10 cellular contexts compared by ENCODE assay signal in genomic region chr2:50491541-50492114, GRCh38.
DNase-seq lines count a peak whose midpoint lies in the region; ATAC-seq and TF ChIP-seq lines count a peak whose summit lies in the region.
"Had no signal": no experiment of that assay in that cellular context is flagged by ENCODE, and none has a peak within 500 bp of the region (broad histone marks: within the 10 kb centered on the region; RNA-seq: fewer than 3 reads in every experiment).

No MANE protein-coding gene starts in this region.

- H3K4me1 ChIP-seq in right lobe of liver (peaks cover 0 to 6% (median 0%) of the 10 kb centered on the region in 4 donors), upper lobe of right lung (peaks cover 7% of the 10 kb centered on the region)

- H3K27me3 ChIP-seq in right lobe of liver: no peaks in the 10 kb centered on the region
- H3K27me3 ChIP-seq in upper lobe of right lung: no peaks in the 10 kb centered on the region

- H3K9me3 Mint-ChIP-seq in chondrocyte (ENCODE audit: low read depth): no peaks in the 10 kb centered on the region
- H3K9me3 Mint-ChIP-seq: CD4-positive, CD25-positive, alpha-beta regulatory T cell had no signal

- no peak overlapping the region for H3K4me3 Mint-ChIP-seq in chondrocyte (ENCODE audit: unreplicated experiment)
- H3K4me3 Mint-ChIP-seq: activated naive CD8-positive, alpha-beta T cell had no signal

- ATAC-seq in GM19328 (IDR thresholded peaks at IDR 0.05; ENCODE audit: unreplicated experiment) (peak; percentile 69), HG03280 (IDR thresholded peaks at IDR 0.05; ENCODE audit: unreplicated experiment) (peak; percentile 70), right lobe of liver (peak; percentile 89 to 95 (median 92)), upper lobe of right lung (peak; percentile 84)

- H3K36me3 ChIP-seq in right lobe of liver (no peaks in the 10 kb centered on the region), upper lobe of right lung (no peaks in the 10 kb centered on the region)

- H3K4me1 Mint-ChIP-seq in chondrocyte (ENCODE audit: low read depth): no peaks in the 10 kb centered on the region

- intact Hi-C loops in right lobe of liver (cut with DNase I) (no loop called here), upper lobe of right lung (cut with DNase I) (no loop called here)

- no peak for TF ChIP-seq POLR2A in right lobe of liver (IDR thresholded peaks at IDR 0.05)

- no peak overlapping the region for H3K27ac Mint-ChIP-seq in chondrocyte (ENCODE audit: unreplicated experiment)
- H3K27ac Mint-ChIP-seq: activated naive CD8-positive, alpha-beta T cell; CD4-positive, CD25-positive, alpha-beta regulatory T cell had no signal

- WGBS in right lobe of liver (ENCODE audit: insufficient coverage, low coverage, low lambda C conversion rate, missing lambda C conversion rate): 73% methylated on average over 1 of the region's 1 CpG

- H3K9me3 ChIP-seq in right lobe of liver (no peaks in the 10 kb centered on the region), upper lobe of right lung (no peaks in the 10 kb centered on the region)

- peaks cover 32% of the 10 kb centered on the region for H3K27me3 Mint-ChIP-seq in chondrocyte (ENCODE audit: low read depth)
- H3K27me3 Mint-ChIP-seq: activated naive CD8-positive, alpha-beta T cell; CD4-positive, CD25-positive, alpha-beta regulatory T cell had no signal

- H3K27ac ChIP-seq in right lobe of liver (no peak overlapping the region), upper lobe of right lung (no peak overlapping the region)

- H3K36me3 Mint-ChIP-seq in chondrocyte (ENCODE audit: low read depth): no peaks in the 10 kb centered on the region
- H3K36me3 Mint-ChIP-seq: activated naive CD8-positive, alpha-beta T cell; CD4-positive, CD25-positive, alpha-beta regulatory T cell had no signal

- DNase-seq in NCI-H2029 treated with DMSO at 0.1 percent for 48 hours (lab: John Stamatoyannopoulos, UW) (peak; percentile 10), NCI-H2029 (lab: John Stamatoyannopoulos, UW) (no peak), NCI-H748 (lab: John Stamatoyannopoulos, UW; ENCODE audit: unreplicated experiment) (peak; percentile 30), chondrocyte (ENCODE audit: low spot score) (no peak), right lobe of liver (no peak), upper lobe of right lung (no peak)

- peak; percentile 81 for TF ChIP-seq CTCF in chondrocyte (IDR thresholded peaks at IDR 0.05)
- TF ChIP-seq CTCF in right lobe of liver (IDR thresholded peaks at IDR 0.05): peak; percentile 36 to 74 (median 64)
- peak; percentile 61 for TF ChIP-seq CTCF in upper lobe of right lung (IDR thresholded peaks at IDR 0.05)

- H3K4me3 ChIP-seq in right lobe of liver: peak overlapping the region in 1 of 3 donors; percentile 34
- H3K4me3 ChIP-seq in upper lobe of right lung: no peak overlapping the region

Comparison
In these comparisons a context has a peak if more than half of its experiments do, and no peak if none do; other contexts are left out.
1. DNase-seq: peak in NCI-H2029 treated with DMSO at 0.1 percent for 48 hours (single experiment) and NCI-H748 (single experiment); none in NCI-H2029 (single experiment), chondrocyte (single experiment), right lobe of liver (0 of 3) and upper lobe of right lung (single experiment).
2. Peak in every context shown above with its lines, with median percentiles within 50 percentile points of each other: ATAC-seq and CTCF ChIP-seq.